9 cellular contexts compared by ENCODE assay signal in genomic region chr6:163782436-163783003, GRCh38.
DNase-seq lines count a peak whose midpoint lies in the region; ATAC-seq, FAIRE-seq and TF ChIP-seq lines count a peak whose summit lies in the region.
"Had no signal": no experiment of that assay in that cellular context is flagged by ENCODE, and none has a peak within 500 bp of the region (broad histone marks: within the 10 kb centered on the region; RNA-seq: fewer than 3 reads in every experiment).

No MANE protein-coding gene starts in this region.

- no peak overlapping the region for H3K27ac Mint-ChIP-seq in nephron progenitor cell

- intact Hi-C loops in posterior cingulate gyrus (cut with DNase I): no loop called here

- peaks cover 1% of the 10 kb centered on the region for H3K27me3 Mint-ChIP-seq in nephron progenitor cell (ENCODE audit: low read depth, poor library complexity)

- ATAC-seq in GM19043 (IDR thresholded peaks at IDR 0.05; ENCODE audit: low read depth, unreplicated experiment) (peak; percentile 83), HG02884 (IDR thresholded peaks at IDR 0.05; ENCODE audit: unreplicated experiment) (peak; percentile 87)

- DNase-seq in OCI-M1 (lab: John Stamatoyannopoulos, UW) (peak; percentile 59), nephron progenitor cell (no peak), posterior cingulate gyrus (no peak), NCI-H1092 treated with DMSO at 0.1 percent for 48 hours (lab: John Stamatoyannopoulos, UW) (no peak), urothelium cell line (ENCODE audit: low spot score) (no peak)
- DNase-seq in activated T-cell treated with anti-CD3 and anti-CD28 coated beads, Interleukin-2, amount 50 U/mL, for 1 hour: no peak
- DNase-seq: activated naive CD4-positive, alpha-beta T cell treated with anti-CD3 and anti-CD28 coated beads, Interleukin-2, amount 50 U/mL, for 16 hours had no signal

- no peak for TF ChIP-seq CTCF in nephron progenitor cell (IDR thresholded peaks at IDR 0.05)

- H3K4me1 Mint-ChIP-seq in nephron progenitor cell: peaks cover 42% of the 10 kb centered on the region

- peak overlapping the region; percentile 11 for H3K4me3 Mint-ChIP-seq in nephron progenitor cell

- H3K36me3 Mint-ChIP-seq in nephron progenitor cell (ENCODE audit: low read depth): no peaks in the 10 kb centered on the region

- no peak for FAIRE-seq in urothelium cell line (lab: Jason Lieb, UNC)

- no peaks in the 10 kb centered on the region for H3K9me3 Mint-ChIP-seq in nephron progenitor cell
